29 cellular contexts compared by ENCODE assay signal in genomic region chr7:82953324-82954027, GRCh38.
"Had no signal": no experiment of that assay in that cellular context is flagged by ENCODE, and none has a peak within 500 bp of the region (broad histone marks: within the 10 kb centered on the region; RNA-seq: fewer than 3 reads in every experiment).

No MANE protein-coding gene starts in this region.

- H3K36me3 Mint-ChIP-seq: activated naive CD8-positive, alpha-beta T cell; T-cell had no signal

- H3K4me1 Mint-ChIP-seq: activated B cell treated with CpG ODN at 0.5 μM for 24 hours; activated T-helper 17 cell treated with anti-CD3 and anti-CD28 coated beads, Interleukin-2, amount 50 U/mL, for 72 hours; brain; T-cell had no signal

- H3K9me3 ChIP-seq: ascending aorta, breast epithelium, colonic mucosa had no signal

- H3K27ac ChIP-seq: ascending aorta, breast epithelium, cardiac muscle cell, colonic mucosa, WERI-Rb-1 had no signal

- H3K4me3 ChIP-seq: ascending aorta, breast epithelium, cardiac muscle cell, colonic mucosa had no signal

- H3K4me3 Mint-ChIP-seq: activated B cell treated with CpG ODN at 0.5 μM for 24 hours; activated CD8-positive, alpha-beta T cell treated with anti-CD3 and anti-CD28 coated beads for 36 hours; activated naive CD8-positive, alpha-beta T cell; activated T-cell treated with anti-CD3 and anti-CD28 coated beads, Interleukin-2, amount 50 U/mL, for 4 hours; activated T-helper 17 cell treated with anti-CD3 and anti-CD28 coated beads, Interleukin-2, amount 50 U/mL, for 72 hours; brain; T-cell; T-helper 1 cell treated with Interleukin-12 subunit alpha and Interleukin-12 subunit beta and Interleukin-4 antibody, amounts not matched to agents 30 μg/mL and 1 μg/mL, for 36 hours had no signal

- H3K4me1 ChIP-seq: ascending aorta, breast epithelium, colonic mucosa had no signal

- H3K36me3 ChIP-seq: ascending aorta, breast epithelium, cardiac muscle cell, colonic mucosa, WERI-Rb-1 had no signal

- DNase-seq: activated B cell treated with CpG ODN at 0.5 μM for 24 hours; activated CD4-positive, alpha-beta T cell treated with anti-CD3 and anti-CD28 coated beads for 48 hours; activated CD4-positive, alpha-beta T cell treated with anti-CD3 and anti-CD28 coated beads, Interleukin-2, amount 50 U/mL, for 1 hour; activated CD4-positive, alpha-beta T cell treated with anti-CD3 and anti-CD28 coated beads, Interleukin-2, amount 50 U/mL, for 48 hours; activated CD8-positive, alpha-beta memory T cell treated with anti-CD3 and anti-CD28 coated beads for 24 hours; activated CD8-positive, alpha-beta T cell treated with anti-CD3 and anti-CD28 coated beads for 36 hours; activated effector memory CD4-positive, alpha-beta T cell treated with Interleukin-2 at 50 U/mL for 16 hours; activated gamma-delta T cell treated with Interleukin-2 at 50 U/mL for 16 hours; activated naive CD4-positive, alpha-beta T cell treated with anti-CD3 and anti-CD28 coated beads, Interleukin-2, amount 50 U/mL, for 16 hours; activated naive CD4-positive, alpha-beta T cell treated with Interleukin-2 at 50 U/mL for 16 hours; activated T-cell treated with anti-CD3 and anti-CD28 coated beads, Interleukin-2, amount 50 U/mL, for 4 hours; central memory CD4-positive, alpha-beta T cell; cerebellar nuclear complex; colonic mucosa; effector CD8-positive, alpha-beta T cell; foreskin fibroblast; head of caudate nucleus; T-cell; T1000; WERI-Rb-1 had no signal

- H3K27ac Mint-ChIP-seq: activated B cell treated with CpG ODN at 0.5 μM for 24 hours; activated CD8-positive, alpha-beta T cell treated with anti-CD3 and anti-CD28 coated beads for 36 hours; activated naive CD8-positive, alpha-beta T cell; activated T-helper 17 cell treated with anti-CD3 and anti-CD28 coated beads, Interleukin-2, amount 50 U/mL, for 72 hours; brain; T-cell; T-helper 1 cell treated with Interleukin-12 subunit alpha and Interleukin-12 subunit beta and Interleukin-4 antibody, amounts not matched to agents 30 μg/mL and 1 μg/mL, for 36 hours had no signal

- ATAC-seq: activated CD4-positive, CD25-positive, alpha-beta regulatory T cell treated with anti-CD3 and anti-CD28 coated beads, Interleukin-2, amount 50 U/mL, for 24 hours; activated CD8-positive, alpha-beta T cell treated with anti-CD3 and anti-CD28 coated beads for 36 hours; activated T-cell treated with anti-CD3 and anti-CD28 coated beads, Interleukin-2, amount 50 U/mL, for 4 hours; activated T-helper 17 cell treated with anti-CD3 and anti-CD28 coated beads, Interleukin-2, amount 50 U/mL, for 72 hours; esophagus mucosa; T-cell had no signal

- H3K27me3 Mint-ChIP-seq: activated B cell treated with CpG ODN at 0.5 μM for 24 hours; activated CD8-positive, alpha-beta T cell treated with anti-CD3 and anti-CD28 coated beads for 36 hours; activated naive CD8-positive, alpha-beta T cell; activated T-helper 17 cell treated with anti-CD3 and anti-CD28 coated beads, Interleukin-2, amount 50 U/mL, for 72 hours; brain; T-cell had no signal

- H3K27me3 ChIP-seq: ascending aorta, breast epithelium, cardiac muscle cell, colonic mucosa had no signal
